In genomic region chr7:131513245-131514061, GRCh38 we compare ENCODE assay signal across 8 cellular contexts. TPM values are rescaled to one million over a fixed set of nuclear protein-coding genes. Genes with fewer than 3 reads are reported as not detected.
A peak's percentile ranks its signal among the peaks of the same experiment; 100 is the strongest.
DNase-seq lines count a peak whose midpoint lies in the region; TF ChIP-seq lines count a peak whose summit lies in the region.

No MANE protein-coding gene starts in this region.

- H3K36me3 ChIP-seq in HEK293 (ENCODE audit: control insufficient read depth in 2 of 2, insufficient read depth in 1 of 2, low read length in 2 of 2) (peaks cover 0 to 4% of the 10 kb centered on the region in 2 experiments; a peak in 1 of 3 replicates), SK-N-MC (ENCODE audit: insufficient read depth, low read length) (peaks cover 8% of the 10 kb centered on the region; the same call in 1 of the 2 replicates), parathyroid adenoma (ENCODE audit: control insufficient read depth, insufficient read depth, low read length) (no peaks in the 10 kb centered on the region), tibial artery (no peaks in the 10 kb centered on the region)

- intact Hi-C loops in tibial artery (cut with DNase I; ENCODE audit: low total_unique reads) = no loop called here

- no peak overlapping the region for H3K27ac Mint-ChIP-seq in glutamatergic neuron (ENCODE audit: unreplicated experiment)

- peak; percentile 57 for DNase-seq in GM04504 (ENCODE audit: low read depth)
- DNase-seq in NAMALWA (ENCODE audit: low spot score) = peak; percentile 92
- DNase-seq in SK-N-MC (ENCODE audit: low read depth, low spot score) = no peak
- peak; percentile 81 for DNase-seq in activated naive CD4-positive, alpha-beta T cell treated with Interleukin-2 at 50 U/mL for 16 hours
- peak; percentile 92 for DNase-seq in glutamatergic neuron
- DNase-seq in tibial artery = peak; percentile 81 to 90

- H3K4me3 ChIP-seq in HEK293 (ENCODE audit: low read depth, low read length) = no peak overlapping the region
- peak overlapping the region; percentile 32; the same call in 1 of the 2 replicates for H3K4me3 ChIP-seq in SK-N-MC
- no peak overlapping the region for H3K4me3 ChIP-seq in parathyroid adenoma (ENCODE audit: low read depth, low read length)
- H3K4me3 ChIP-seq in tibial artery = no peak overlapping the region

- peak overlapping the region; percentile 66 for H2AFZ ChIP-seq in parathyroid adenoma

- H3K36me3 Mint-ChIP-seq in glutamatergic neuron (ENCODE audit: unreplicated experiment) = no peaks in the 10 kb centered on the region

- no peaks in the 10 kb centered on the region for H3K4me1 ChIP-seq in HEK293 (ENCODE audit: control insufficient read depth, insufficient read depth, low read length)
- H3K4me1 ChIP-seq in parathyroid adenoma = peaks cover 10% of the 10 kb centered on the region
- H3K4me1 ChIP-seq in tibial artery = peaks cover 0 to 31% (median 10%) of the 10 kb centered on the region in 4 donors

- H3K9ac ChIP-seq in SK-N-MC (ENCODE audit: insufficient read length) (no peak overlapping the region), parathyroid adenoma (no peak overlapping the region)

- no peaks in the 10 kb centered on the region for H3K27me3 ChIP-seq in parathyroid adenoma (ENCODE audit: control insufficient read depth, insufficient read depth, low read length)
- no peaks in the 10 kb centered on the region for H3K27me3 ChIP-seq in tibial artery

- no peaks in the 10 kb centered on the region for H3K79me2 ChIP-seq in parathyroid adenoma

- no peak overlapping the region for H3K4me3 Mint-ChIP-seq in glutamatergic neuron (ENCODE audit: unreplicated experiment)

- peaks cover 4% of the 10 kb centered on the region for H3K9me3 Mint-ChIP-seq in glutamatergic neuron (ENCODE audit: unreplicated experiment)

- peak; percentile 89 for TF ChIP-seq CTCF in HEK293 (tag by site-specific recombination; IDR thresholded peaks at IDR 0.05)
- TF ChIP-seq CTCF in glutamatergic neuron (IDR thresholded peaks at IDR 0.05; ENCODE audit: partially characterized antibody, unreplicated experiment) = peak; percentile 90
- peak; percentile 97 for TF ChIP-seq CTCF in parathyroid adenoma (IDR thresholded peaks at IDR 0.05)
- TF ChIP-seq CTCF in tibial artery (IDR thresholded peaks at IDR 0.05) = peak; percentile 89 to 94

- POLR2A ChIA-PET in HEK293 (lab: Yijun Ruan, JAX) = no interaction called here

- no peak overlapping the region for H3K4me2 ChIP-seq in parathyroid adenoma (ENCODE audit: low read length)

- no peaks in the 10 kb centered on the region for H3K9me3 ChIP-seq in HEK293 (ENCODE audit: control insufficient read depth, insufficient read depth, low read depth, low read length)
- no peaks in the 10 kb centered on the region for H3K9me3 ChIP-seq in SK-N-MC (ENCODE audit: low read depth, low read length)
- no peaks in the 10 kb centered on the region for H3K9me3 ChIP-seq in parathyroid adenoma (ENCODE audit: control insufficient read depth, low read length)
- no peaks in the 10 kb centered on the region for H3K9me3 ChIP-seq in tibial artery

- H3K27ac ChIP-seq in HEK293 (ENCODE audit: extremely low read depth, low read depth, low read length) (no peak overlapping the region), SK-N-MC (peak overlapping the region; percentile 46; the same call in 1 of the 2 replicates), parathyroid adenoma (peak overlapping the region; percentile 42), tibial artery (peak overlapping the region in 1 of 2 donors; percentile 43)

- H3K27me3 Mint-ChIP-seq in glutamatergic neuron (ENCODE audit: unreplicated experiment) = peaks cover 14% of the 10 kb centered on the region

- CTCF ChIA-PET in HEK293 (lab: Yijun Ruan, JAX) = interaction anchor here (0.5 to 8.6 kb wide), 33 partner anchors 9 to 636 kb away, joined by 3 to 54 read pairs (median 4); no protein-coding TSS in a partner anchor

- H3K4me1 Mint-ChIP-seq in glutamatergic neuron (ENCODE audit: low read depth, unreplicated experiment) = peaks cover 7% of the 10 kb centered on the region

TF ChIP-seq in HEK293, 187 proteins besides CTCF, POLR2A, EP300 and RAD21 (continues in another document):
- TF ChIP-seq, protein P1, sequence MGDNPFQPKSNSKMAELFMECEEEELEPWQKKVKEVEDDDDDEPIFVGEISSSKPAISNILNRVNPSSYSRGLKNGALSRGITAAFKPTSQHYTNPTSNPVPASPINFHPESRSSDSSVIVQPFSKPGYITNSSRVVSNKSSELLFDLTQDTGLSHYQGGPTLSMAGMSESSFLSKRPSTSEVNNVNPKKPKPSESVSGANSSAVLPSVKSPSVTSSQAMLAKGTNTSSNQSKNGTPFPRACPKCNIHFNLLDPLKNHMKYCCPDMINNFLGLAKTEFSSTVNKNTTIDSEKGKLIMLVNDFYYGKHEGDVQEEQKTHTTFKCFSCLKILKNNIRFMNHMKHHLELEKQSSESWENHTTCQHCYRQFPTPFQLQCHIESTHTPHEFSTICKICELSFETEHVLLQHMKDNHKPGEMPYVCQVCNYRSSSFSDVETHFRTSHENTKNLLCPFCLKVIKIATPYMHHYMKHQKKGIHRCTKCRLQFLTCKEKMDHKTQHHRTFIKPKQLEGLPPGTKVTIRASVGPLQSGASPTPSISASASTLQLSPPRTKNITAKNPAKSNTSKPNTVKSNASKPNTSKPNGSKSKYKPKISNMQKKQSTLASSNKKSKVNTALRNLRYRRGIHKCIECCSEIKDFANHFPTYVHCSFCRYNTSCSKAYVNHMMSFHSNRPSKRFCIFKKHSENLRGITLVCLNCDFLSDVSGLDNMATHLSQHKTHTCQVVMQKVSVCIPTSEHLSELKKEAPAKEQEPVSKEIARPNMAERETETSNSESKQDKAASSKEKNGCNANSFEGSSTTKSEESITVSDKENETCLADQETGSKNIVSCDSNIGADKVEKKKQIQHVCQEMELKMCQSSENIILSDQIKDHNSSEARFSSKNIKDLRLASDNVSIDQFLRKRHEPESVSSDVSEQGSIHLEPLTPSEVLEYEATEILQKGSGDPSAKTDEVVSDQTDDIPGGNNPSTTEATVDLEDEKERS (tag by site-specific recombination; IDR thresholded peaks at IDR 0.05) = no peak
- no peak for TF ChIP-seq ZNF350 (tag by site-specific recombination; IDR thresholded peaks at IDR 0.05)
- TF ChIP-seq ZNF580 (tag by site-specific recombination; IDR thresholded peaks at IDR 0.05) = no peak
- no peak for TF ChIP-seq KLF1 (tag by site-specific recombination; IDR thresholded peaks at IDR 0.05)
- no peak for TF ChIP-seq ZNF335 (tag by site-specific recombination; conservative IDR thresholded peaks at IDR 0.05)
- no peak for TF ChIP-seq MEIS1 (CRISPR knock-in tag; IDR thresholded peaks at IDR 0.05; ENCODE audit: borderline replicate concordance)
- no peak for TF ChIP-seq PRDM1 (tag by site-specific recombination; IDR thresholded peaks at IDR 0.05)
- TF ChIP-seq ZNF138 (tag by site-specific recombination; IDR thresholded peaks at IDR 0.05; ENCODE audit: borderline replicate concordance) = no peak
- no peak for TF ChIP-seq ZNF202 (tag by site-specific recombination; IDR thresholded peaks at IDR 0.05; ENCODE audit: borderline replicate concordance)
- no peak for TF ChIP-seq SP3 (tag by site-specific recombination; IDR thresholded peaks at IDR 0.05)
- peak; percentile 85 for TF ChIP-seq ZNF2 (tag by site-specific recombination; IDR thresholded peaks at IDR 0.05)
- no peak for TF ChIP-seq ZNF596 (tag by site-specific recombination; IDR thresholded peaks at IDR 0.05)
- no peak for TF ChIP-seq ZNF488 (tag by site-specific recombination; IDR thresholded peaks at IDR 0.05)
- TF ChIP-seq ZNF600 (tag by site-specific recombination; IDR thresholded peaks at IDR 0.05) = peak; percentile 54; the same call in 1 of the 2 replicates

RNA-seq across cellular contexts. Expression of gene PODXL, which starts 43.0 kb away (rescaled TPM):
- total RNA-seq in glutamatergic neuron (ENCODE audit: unreplicated experiment) = 12.3 TPM
